ENCODE assay signal across 8 cellular contexts in genomic region chr11:43567396-43567975, GRCh38.
DNase-seq lines count a peak whose midpoint lies in the region; ATAC-seq and TF ChIP-seq lines count a peak whose summit lies in the region.

No MANE protein-coding gene starts in this region.

- H3K36me3 ChIP-seq in Loucy (ENCODE audit: insufficient read depth, low read length) = no peaks in the 10 kb centered on the region

- no peaks in the 10 kb centered on the region for H3K79me2 ChIP-seq in Loucy (ENCODE audit: insufficient read depth, low read length)

- H3K27ac ChIP-seq in C4-2B = no peak overlapping the region

- H3F3A ChIP-seq in Loucy (ENCODE audit: low read depth) = no peaks in the 10 kb centered on the region

- no peaks in the 10 kb centered on the region for H3K27me3 ChIP-seq in Loucy (ENCODE audit: insufficient read depth, low read length, poor library complexity, severe bottlenecking)

- H4K20me1 ChIP-seq in Loucy (ENCODE audit: insufficient read depth, low read length, poor library complexity, severe bottlenecking) = no peaks in the 10 kb centered on the region

- TF ChIP-seq CTCF in C4-2B (conservative IDR thresholded peaks at IDR 0.05) = peak; percentile 88
- TF ChIP-seq CTCF in Loucy (conservative IDR thresholded peaks at IDR 0.05; ENCODE audit: low read length) = peak; percentile 81
- peak; percentile 78 for TF ChIP-seq CTCF in fibroblast of pulmonary artery (IDR thresholded peaks at IDR 0.05; ENCODE audit: low read length, missing control alignments)

- no peaks in the 10 kb centered on the region for H3K9me2 ChIP-seq in Loucy (replicated peaks; ENCODE audit: low read depth, low read length)

- DNase-seq in SHP77 (lab: John Stamatoyannopoulos, UW) (peak; percentile 48 to 59), fibroblast of pulmonary artery (ENCODE audit: low read depth) (peak; percentile 73), retina (peak; percentile 70), amygdala (lab: John Stamatoyannopoulos, UW) (no peak)
- DNase-seq in activated naive CD4-positive, alpha-beta T cell treated with Interleukin-2 at 50 U/mL for 16 hours = no peak

- H3K4me3 ChIP-seq in Loucy (ENCODE audit: low read length, poor library complexity, severe bottlenecking) (no peak overlapping the region), fibroblast of pulmonary artery (replicated peaks; ENCODE audit: low read depth, low read length) (no peak overlapping the region)

- H3K4me1 ChIP-seq in Loucy (ENCODE audit: insufficient read depth, low read length, poor library complexity, severe bottlenecking) = no peaks in the 10 kb centered on the region

- H3K9me3 ChIP-seq in Loucy (ENCODE audit: insufficient read depth, low read depth, low read length) = no peaks in the 10 kb centered on the region

- peak; percentile 64 for ATAC-seq in GM19455 (IDR thresholded peaks at IDR 0.05; ENCODE audit: unreplicated experiment)

- H3K4me2 ChIP-seq in Loucy (ENCODE audit: low read depth, low read length, poor library complexity, severe bottlenecking) = no peak overlapping the region

- no peak overlapping the region for H2AFZ ChIP-seq in Loucy (ENCODE audit: low read length)

- H3K9ac ChIP-seq in Loucy (ENCODE audit: low read depth, low read length, poor library complexity, severe bottlenecking) = no peak overlapping the region

Comparison
In these comparisons a context has a peak if more than half of its experiments do, and no peak if none do; other contexts are left out.
1. DNase-seq: peak in SHP77 (2 of 2), fibroblast of pulmonary artery (single experiment) and retina (single experiment); none in amygdala (0 of 56) and activated naive CD4-positive, alpha-beta T cell treated with Interleukin-2 at 50 U/mL for 16 hours (single experiment).
2. Peak in every context shown above with its lines, with median percentiles within 50 percentile points of each other: CTCF ChIP-seq.